ENCODE assay signal across 35 cellular contexts in genomic region chr5:75446068-75446467, GRCh38.
"Had no signal": no experiment of that assay in that cellular context is flagged by ENCODE, and none has a peak within 500 bp of the region (broad histone marks: within the 10 kb centered on the region; RNA-seq: fewer than 3 reads in every experiment).

No MANE protein-coding gene starts in this region.

- H3K4me2 ChIP-seq: hepatocyte had no signal

- H3K27me3 ChIP-seq: adrenal gland, body of pancreas, colonic mucosa, esophagus muscularis mucosa, foreskin keratinocyte, gastrocnemius medialis, heart right ventricle, hepatocyte had no signal

- H3K4me3 ChIP-seq: adrenal gland, body of pancreas, colonic mucosa, esophagus muscularis mucosa, gastrocnemius medialis, heart right ventricle, hepatocyte had no signal

- H3K27ac ChIP-seq: adrenal gland, body of pancreas, colonic mucosa, esophagus muscularis mucosa, foreskin keratinocyte, gastrocnemius medialis, heart right ventricle, hepatocyte, VCaP had no signal

- H3K36me3 ChIP-seq: adrenal gland, colonic mucosa, esophagus muscularis mucosa, gastrocnemius medialis had no signal

- ATAC-seq: activated CD4-positive, alpha-beta T cell treated with anti-CD3 and anti-CD28 coated beads for 36 hours; activated CD8-positive, alpha-beta memory T cell treated with anti-CD3 and anti-CD28 coated beads, Interleukin-2, amount 10 ng/mL, durations not matched to agents 7 days and 5 days; activated CD8-positive, alpha-beta T cell treated with anti-CD3 and anti-CD28 coated beads, Interleukin-2, amount 10 ng/mL, durations not matched to agents 7 days and 5 days; activated naive CD8-positive, alpha-beta T cell treated with anti-CD3 and anti-CD28 coated beads, Interleukin-2, amount 50 U/mL, for 24 hours; body of pancreas; foreskin keratinocyte; gastrocnemius medialis; heart right ventricle had no signal

- H3K4me1 Mint-ChIP-seq: activated B cell treated with CpG ODN at 0.5 μM for 24 hours; activated CD4-positive, alpha-beta T cell treated with anti-CD3 and anti-CD28 coated beads for 36 hours; activated CD8-positive, alpha-beta memory T cell treated with anti-CD3 and anti-CD28 coated beads, Interleukin-2, amount 10 ng/mL, durations not matched to agents 7 days and 5 days had no signal

- H3K9me3 ChIP-seq: adrenal gland, colonic mucosa, gastrocnemius medialis had no signal

- H2AFZ ChIP-seq: hepatocyte had no signal

- FAIRE-seq: endometrium, TTC549 had no signal

- H3K27ac Mint-ChIP-seq: activated B cell treated with CpG ODN at 0.5 μM for 24 hours; activated CD4-positive, alpha-beta memory T cell treated with anti-CD3 and anti-CD28 coated beads for 36 hours; activated CD4-positive, alpha-beta T cell treated with anti-CD3 and anti-CD28 coated beads for 36 hours; activated CD4-positive, alpha-beta T cell treated with anti-CD3 and anti-CD28 coated beads, Interleukin-2, amount 10 ng/mL, durations not matched to agents 24 days and 14 days; activated CD8-positive, alpha-beta memory T cell treated with anti-CD3 and anti-CD28 coated beads, Interleukin-2, amount 10 ng/mL, durations not matched to agents 7 days and 5 days; activated CD8-positive, alpha-beta T cell treated with anti-CD3 and anti-CD28 coated beads, Interleukin-2, amount 10 ng/mL, durations not matched to agents 7 days and 5 days; activated naive CD4-positive, alpha-beta T cell treated with anti-CD3 and anti-CD28 coated beads for 36 hours; activated naive CD4-positive, alpha-beta T cell treated with anti-CD3 and anti-CD28 coated beads, Interleukin-2, amount 50 U/mL, for 24 hours; activated naive CD8-positive, alpha-beta T cell treated with anti-CD3 and anti-CD28 coated beads for 36 hours; activated naive CD8-positive, alpha-beta T cell treated with anti-CD3 and anti-CD28 coated beads, Interleukin-2, amount 50 U/mL, for 24 hours; activated T-helper 1 cell treated with anti-CD3 and anti-CD28 coated beads, Interleukin-12 subunit alpha, Interleukin-12 subunit beta, Interleukin-2, Interleukin-4 antibody, amounts not matched to agents 30 ng/mL and 10 ng/mL and 1 ng/mL, durations not matched to agents 14 hours and 24 hours and 36 hours; activated T-helper 2 cell treated with anti-CD3 and anti-CD28 coated beads, Interferon-gamma antibody, Interleukin-2, Interleukin-4, amounts not matched to agents 10 μg/mL and 5 μg/mL and 100 μg/mL, durations not matched to agents 14 hours and 24 hours and 36 hours had no signal

- H3K4me1 ChIP-seq: colonic mucosa, foreskin keratinocyte, gastrocnemius medialis, heart right ventricle had no signal

- H3K27me3 Mint-ChIP-seq: activated B cell treated with CpG ODN at 0.5 μM for 24 hours; activated CD4-positive, alpha-beta memory T cell treated with anti-CD3 and anti-CD28 coated beads for 36 hours; activated CD4-positive, alpha-beta T cell treated with anti-CD3 and anti-CD28 coated beads for 36 hours; activated CD4-positive, alpha-beta T cell treated with anti-CD3 and anti-CD28 coated beads, Interleukin-2, amount 10 ng/mL, durations not matched to agents 24 days and 14 days; activated CD8-positive, alpha-beta memory T cell treated with anti-CD3 and anti-CD28 coated beads, Interleukin-2, amount 10 ng/mL, durations not matched to agents 7 days and 5 days; activated naive CD4-positive, alpha-beta T cell treated with anti-CD3 and anti-CD28 coated beads, Interleukin-2, amount 50 U/mL, for 24 hours; activated naive CD8-positive, alpha-beta T cell treated with anti-CD3 and anti-CD28 coated beads for 36 hours; activated naive CD8-positive, alpha-beta T cell treated with anti-CD3 and anti-CD28 coated beads, Interleukin-2, amount 50 U/mL, for 24 hours had no signal

- DNase-seq: activated B cell treated with CpG ODN at 0.5 μM for 24 hours; activated CD4-positive, alpha-beta memory T cell treated with anti-CD3 and anti-CD28 coated beads for 36 hours; activated CD4-positive, alpha-beta T cell treated with anti-CD3 and anti-CD28 coated beads for 36 hours; activated CD4-positive, alpha-beta T cell treated with anti-CD3 and anti-CD28 coated beads, Interleukin-2, amount 10 ng/mL, durations not matched to agents 24 days and 14 days; activated CD4-positive, CD25-positive, alpha-beta regulatory T cell treated with anti-CD3 and anti-CD28 coated beads, Interleukin-2, amount 50 U/mL, for 72 hours; activated CD8-positive, alpha-beta memory T cell treated with anti-CD3 and anti-CD28 coated beads, Interleukin-2, amount 10 ng/mL, durations not matched to agents 7 days and 5 days; activated CD8-positive, alpha-beta memory T cell treated with anti-CD3 and anti-CD28 coated beads, Interleukin-2, amount 50 U/mL, for 4 hours; activated CD8-positive, alpha-beta T cell treated with anti-CD3 and anti-CD28 coated beads, Interleukin-2, amount 10 ng/mL, durations not matched to agents 7 days and 5 days; activated effector memory CD4-positive, alpha-beta T cell treated with anti-CD3 and anti-CD28 coated beads, Interleukin-2, amount 50 U/mL, for 16 hours; activated naive CD4-positive, alpha-beta T cell treated with anti-CD3 and anti-CD28 coated beads for 36 hours; activated naive CD8-positive, alpha-beta T cell treated with anti-CD3 and anti-CD28 coated beads for 36 hours; activated naive CD8-positive, alpha-beta T cell treated with anti-CD3 and anti-CD28 coated beads, Interleukin-2, amount 50 U/mL, for 24 hours; activated T-cell treated with anti-CD3 and anti-CD28 coated beads, Interleukin-2, amount 50 U/mL, for 1 hour; activated T-cell treated with anti-CD3 and anti-CD28 coated beads, Interleukin-2, amount 50 U/mL, for 48 hours; adrenal gland; amygdala; aorta; body of pancreas; caudate nucleus; cerebellar nuclear complex; colonic mucosa; effector CD8-positive, alpha-beta T cell; erythroblast; foreskin keratinocyte; gastrocnemius medialis; heart right ventricle; T-helper 2 cell had no signal

- H3K4me3 Mint-ChIP-seq: activated B cell treated with CpG ODN at 0.5 μM for 24 hours; activated CD4-positive, alpha-beta memory T cell treated with anti-CD3 and anti-CD28 coated beads for 36 hours; activated CD4-positive, alpha-beta T cell treated with anti-CD3 and anti-CD28 coated beads for 36 hours; activated CD4-positive, alpha-beta T cell treated with anti-CD3 and anti-CD28 coated beads, Interleukin-2, amount 10 ng/mL, durations not matched to agents 24 days and 14 days; activated CD8-positive, alpha-beta memory T cell treated with anti-CD3 and anti-CD28 coated beads, Interleukin-2, amount 10 ng/mL, durations not matched to agents 7 days and 5 days; activated CD8-positive, alpha-beta T cell treated with anti-CD3 and anti-CD28 coated beads, Interleukin-2, amount 10 ng/mL, durations not matched to agents 7 days and 5 days; activated naive CD4-positive, alpha-beta T cell treated with anti-CD3 and anti-CD28 coated beads for 36 hours; activated naive CD4-positive, alpha-beta T cell treated with anti-CD3 and anti-CD28 coated beads, Interleukin-2, amount 50 U/mL, for 24 hours; activated naive CD8-positive, alpha-beta T cell treated with anti-CD3 and anti-CD28 coated beads for 36 hours; activated naive CD8-positive, alpha-beta T cell treated with anti-CD3 and anti-CD28 coated beads, Interleukin-2, amount 50 U/mL, for 24 hours; activated T-helper 1 cell treated with anti-CD3 and anti-CD28 coated beads, Interleukin-12 subunit alpha, Interleukin-12 subunit beta, Interleukin-2, Interleukin-4 antibody, amounts not matched to agents 30 ng/mL and 10 ng/mL and 1 ng/mL, durations not matched to agents 14 hours and 24 hours and 36 hours had no signal
